20 cellular contexts compared by ENCODE assay signal in genomic region chr5:141840295-141840812, GRCh38. TPM values are rescaled to one million over a fixed set of nuclear protein-coding genes. Genes with fewer than 3 reads are reported as not detected.
DNase-seq lines count a peak whose midpoint lies in the region; ATAC-seq and TF ChIP-seq lines count a peak whose summit lies in the region.
"Had no signal": no experiment of that assay in that cellular context is flagged by ENCODE, and none has a peak within 500 bp of the region (broad histone marks: within the 10 kb centered on the region; RNA-seq: fewer than 3 reads in every experiment).

No MANE protein-coding gene starts in this region.

- no peak for TF ChIP-seq POLR2A in vagina (IDR thresholded peaks at IDR 0.05)

- DNase-seq in left ventricle myocardium inferior = no peak
- no peak for DNase-seq in Right ventricle myocardium inferior (ENCODE audit: missing footprints)
- DNase-seq in endodermal cell = no peak
- DNase-seq in vagina (ENCODE audit: extremely low spot score in 2 of 2) = no peak
- no peak for DNase-seq in activated CD4-positive, alpha-beta T cell treated with anti-CD3 and anti-CD28 coated beads, Interleukin-2, amount 50 U/mL, for 48 hours
- no peak for DNase-seq in NCI-H1048 (lab: John Stamatoyannopoulos, UW)
- DNase-seq: CD4-positive, alpha-beta memory T cell; central memory CD4-positive, alpha-beta T cell; DMS79 treated with DMSO at 0.1 percent for 48 hours; effector CD8-positive, alpha-beta T cell; naive B cell; NCI-H187; NCI-H524; OCI-M1; stimulated activated naive B cell treated with anti-CD40 and anti-IgM and Interleukin-4, amounts not matched to agents 10 μg/mL and 1 μg/mL and 100 μg/mL, for 72 hours had no signal

- ATAC-seq in Right ventricle myocardium inferior (no peak), HG02885 (IDR thresholded peaks at IDR 0.05; ENCODE audit: poor library complexity, unreplicated experiment) (no peak)
- ATAC-seq: HCT116; stimulated activated naive B cell treated with anti-CD40 and anti-IgM and Interleukin-4, amounts not matched to agents 10 μg/mL and 1 μg/mL and 100 μg/mL, for 72 hours had no signal

- H3K36me3 ChIP-seq in left ventricle myocardium inferior (no peaks in the 10 kb centered on the region), endodermal cell (ENCODE audit: control insufficient read depth, insufficient read depth, low read length) (no peaks in the 10 kb centered on the region), vagina (no peaks in the 10 kb centered on the region)
- H3K36me3 ChIP-seq: SJSA1 had no signal

- no peaks in the 10 kb centered on the region for H3K27me3 Mint-ChIP-seq in endodermal cell (ENCODE audit: insufficient read depth)
- H3K27me3 Mint-ChIP-seq in nephron (ENCODE audit: low read depth) = peaks cover 14% of the 10 kb centered on the region

- H3K36me3 Mint-ChIP-seq in endodermal cell (ENCODE audit: low read depth) = no peaks in the 10 kb centered on the region
- no peaks in the 10 kb centered on the region for H3K36me3 Mint-ChIP-seq in nephron (ENCODE audit: low read depth)
- H3K36me3 Mint-ChIP-seq: CD4-positive, alpha-beta memory T cell; naive B cell; stimulated activated naive B cell treated with anti-CD40 and anti-IgM and Interleukin-4, amounts not matched to agents 10 μg/mL and 1 μg/mL and 100 μg/mL, for 72 hours had no signal

- H3K4me3 Mint-ChIP-seq in endodermal cell (no peak overlapping the region), nephron (no peak overlapping the region)
- H3K4me3 Mint-ChIP-seq: CD4-positive, alpha-beta memory T cell; naive B cell; stimulated activated naive B cell treated with anti-CD40 and anti-IgM and Interleukin-4, amounts not matched to agents 10 μg/mL and 1 μg/mL and 100 μg/mL, for 72 hours had no signal

- H3K27ac Mint-ChIP-seq in endodermal cell (peak overlapping the region; percentile 50), nephron (peak overlapping the region; percentile 8 to 61 (median 52))
- H3K27ac Mint-ChIP-seq: CD4-positive, alpha-beta memory T cell; stimulated activated naive B cell treated with anti-CD40 and anti-IgM and Interleukin-4, amounts not matched to agents 10 μg/mL and 1 μg/mL and 100 μg/mL, for 72 hours had no signal

- no peak overlapping the region for H3K9ac ChIP-seq in endodermal cell (ENCODE audit: extremely low read depth, low read length, poor library complexity, severe bottlenecking)

- H3K27me3 ChIP-seq in left ventricle myocardium inferior (ENCODE audit: low read depth) (peaks cover 73% of the 10 kb centered on the region), endodermal cell (ENCODE audit: control insufficient read depth, insufficient read depth, low read length, poor library complexity, severe bottlenecking) (no peaks in the 10 kb centered on the region), vagina (no peaks in the 10 kb centered on the region)
- H3K27me3 ChIP-seq: hepatocyte, SJSA1 had no signal

- H3K4me1 Mint-ChIP-seq in endodermal cell (peaks cover 90% of the 10 kb centered on the region), nephron (peaks cover 33% of the 10 kb centered on the region)

- intact Hi-C loops in left ventricle myocardium inferior (cut with micrococcal nuclease) = no loop called here
- intact Hi-C loops in Right ventricle myocardium inferior (cut with DNase I) = no loop called here
- intact Hi-C loops in vagina (cut with DNase I) = no loop called here

- H3K9me3 Mint-ChIP-seq in endodermal cell (no peaks in the 10 kb centered on the region), nephron (no peaks in the 10 kb centered on the region)
- H3K9me3 Mint-ChIP-seq: CD4-positive, alpha-beta memory T cell; naive B cell; stimulated activated naive B cell treated with anti-CD40 and anti-IgM and Interleukin-4, amounts not matched to agents 10 μg/mL and 1 μg/mL and 100 μg/mL, for 72 hours had no signal

- H3K4me1 ChIP-seq in left ventricle myocardium inferior (peaks cover 84% of the 10 kb centered on the region), endodermal cell (ENCODE audit: control insufficient read depth, insufficient read depth, low read length) (peaks cover 40% of the 10 kb centered on the region), vagina (peaks cover 20% of the 10 kb centered on the region)

- H3K4me3 ChIP-seq in left ventricle myocardium inferior (no peak overlapping the region), endodermal cell (ENCODE audit: low read length) (no peak overlapping the region), vagina (no peak overlapping the region)
- H3K4me3 ChIP-seq: hepatocyte, SJSA1 had no signal

- TF ChIP-seq CTCF in left ventricle myocardium inferior (IDR thresholded peaks at IDR 0.05; ENCODE audit: borderline replicate concordance) = no peak
- TF ChIP-seq CTCF in endodermal cell (conservative IDR thresholded peaks at IDR 0.05) = no peak
- no peak for TF ChIP-seq CTCF in nephron (IDR thresholded peaks at IDR 0.05; ENCODE audit: unreplicated experiment in 3 of 3)
- TF ChIP-seq CTCF in vagina (IDR thresholded peaks at IDR 0.05) = no peak

- no peaks in the 10 kb centered on the region for H3K9me3 ChIP-seq in left ventricle myocardium inferior (replicated peaks)
- H3K9me3 ChIP-seq in endodermal cell (ENCODE audit: control insufficient read depth, low read length) = no peaks in the 10 kb centered on the region
- no peaks in the 10 kb centered on the region for H3K9me3 ChIP-seq in vagina
- H3K9me3 ChIP-seq: SJSA1 had no signal

- WGBS in endodermal cell (ENCODE audit: insufficient coverage in 1 of 2, insufficient read length in 1 of 2), 2 experiments = 91 to 100% methylated on average over 3 of the region's 3 CpGs

- peak overlapping the region; percentile 86 for H3K27ac ChIP-seq in left ventricle myocardium inferior (replicated peaks)
- H3K27ac ChIP-seq in endodermal cell (ENCODE audit: low read depth, low read length) = no peak overlapping the region
- H3K27ac ChIP-seq in vagina = peak overlapping the region; percentile 52
- H3K27ac ChIP-seq: hepatocyte, SJSA1 had no signal

RNA-seq across cellular contexts. Expression of gene PCDH1, which starts 37.9 kb away (rescaled TPM):
- 16.1 TPM for total RNA-seq in left ventricle myocardium inferior
- total RNA-seq in Right ventricle myocardium inferior = 21.0 TPM
- total RNA-seq in endodermal cell = 10 to 100 TPM; 45.4 to 69.7 TPM
- 17.2 TPM for polyA plus RNA-seq in endodermal cell (2013, experiment 1 of 2)
- polyA plus RNA-seq in endodermal cell (2013, experiment 2 of 2) = 13.5 TPM
- total RNA-seq in vagina = 38.8 TPM
- total RNA-seq: CD4-positive, alpha-beta memory T cell had no signal
- polyA plus RNA-seq: CD4-positive, alpha-beta memory T cell had no signal
